Comparison of ENCODE assay signal across 8 cellular contexts in genomic region chr10:13001041-13001886, GRCh38. TPM values are rescaled to one million over a fixed set of nuclear protein-coding genes. Genes with fewer than 3 reads are reported as not detected.
DNase-seq lines count a peak whose midpoint lies in the region; ATAC-seq lines count a peak whose summit lies in the region.

CCDC3 (minus strand) TSS chr10:13001713; CDS start chr10:13001570, 143 bp downstream.

- H3K27me3 ChIP-seq in iPS DF 6.9 (ENCODE audit: control insufficient read depth, insufficient read depth, low read length) (peaks cover 14% of the 10 kb centered on the region; the same call in 1 of the 2 replicates), skeletal muscle tissue (ENCODE audit: control insufficient read depth in 3 of 3, insufficient read depth in 3 of 3, low read length in 3 of 3) (peaks cover 0 to 11% (median 8%) of the 10 kb centered on the region in 3 donors)

- WGBS in iPS DF 6.9 (ENCODE audit: insufficient coverage, insufficient read length), result no CpG with 5 or more reads among the region's 93 CpGs

- peak; percentile 14 for DNase-seq in activated gamma-delta T cell (lab: John Stamatoyannopoulos, UW)
- no peak for DNase-seq in activated gamma-delta T cell treated with Interleukin-2 at 50 U/mL for 16 hours
- peak; percentile 29 to 43 for DNase-seq in activated T-cell treated with anti-CD3 and anti-CD28 coated beads, Interleukin-2, amount 50 U/mL, for 48 hours
- DNase-seq in iPS DF 6.9 (ENCODE audit: low read depth, low spot score), result no peak
- no peak for DNase-seq in midbrain (lab: John Stamatoyannopoulos, UW)
- no peak for DNase-seq in EL

- H3K9ac ChIP-seq in skeletal muscle tissue (ENCODE audit: low read depth in 1 of 3, low read length in 3 of 3), result peak within 1 kb of the TSS; percentile 32 to 61 (median 52)

- H3K4me1 ChIP-seq in iPS DF 6.9 (ENCODE audit: control insufficient read depth, insufficient read depth, low read length) (no peaks in the 10 kb centered on the region), skeletal muscle tissue (ENCODE audit: control insufficient read depth in 3 of 3, insufficient read depth in 3 of 3, low read length in 3 of 3) (peaks cover 0 to 8% (median 0%) of the 10 kb centered on the region in 3 donors)

- H3K4me3 ChIP-seq in iPS DF 6.9 (ENCODE audit: low read length), result peak within 1 kb of the TSS; percentile 60; the same call in 1 of the 2 replicates
- peak within 1 kb of the TSS; percentile 61 to 64 (median 64) for H3K4me3 ChIP-seq in skeletal muscle tissue (ENCODE audit: low read length in 3 of 3)

- H3K36me3 ChIP-seq in iPS DF 6.9 (ENCODE audit: control insufficient read depth, insufficient read depth, low read length) (no peaks in the 10 kb centered on the region), skeletal muscle tissue (ENCODE audit: control insufficient read depth in 3 of 3, insufficient read depth in 3 of 3, low read length in 3 of 3) (no peaks in the 10 kb centered on the region)

- no peaks in the 10 kb centered on the region for H3K9me3 ChIP-seq in iPS DF 6.9 (ENCODE audit: control insufficient read depth, insufficient read depth, low read length)
- no peaks in the 10 kb centered on the region for H3K9me3 ChIP-seq in skeletal muscle tissue (ENCODE audit: control insufficient read depth in 3 of 3, low read length in 3 of 3)

- H3K27ac ChIP-seq in iPS DF 6.9 (ENCODE audit: low read length) (no peak within 1 kb of the TSS), skeletal muscle tissue (ENCODE audit: low read depth, low read length) (no peak within 1 kb of the TSS)

- ATAC-seq in GM21576 (IDR thresholded peaks at IDR 0.05; ENCODE audit: unreplicated experiment), result no peak

RNA-seq across cellular contexts. Expression of gene CCDC3, which starts in this region (rescaled TPM):
- 13.0 TPM for total RNA-seq in skeletal muscle tissue

Comparison
In these comparisons a context has a peak if more than half of its experiments do, and no peak if none do; other contexts are left out.
1. DNase-seq: peak in activated gamma-delta T cell (single experiment) and activated T-cell treated with anti-CD3 and anti-CD28 coated beads, Interleukin-2, amount 50 U/mL, for 48 hours (2 of 2); none in activated gamma-delta T cell treated with Interleukin-2 at 50 U/mL for 16 hours (single experiment), iPS DF 6.9 (single experiment), midbrain (single experiment) and EL (single experiment).